ENCODE assay signal across 1 cellular context in genomic region chr19:47428177-47428894, GRCh38.
A peak's percentile ranks its signal among the peaks of the same experiment; 100 is the strongest.
TF ChIP-seq lines count a peak whose summit lies in the region.

No MANE protein-coding gene starts in this region.

TF ChIP-seq in SK-N-SH, 30 proteins besides CTCF, POLR2A, EP300 and RAD21 (continued from another document):
- TF ChIP-seq, protein P1, sequence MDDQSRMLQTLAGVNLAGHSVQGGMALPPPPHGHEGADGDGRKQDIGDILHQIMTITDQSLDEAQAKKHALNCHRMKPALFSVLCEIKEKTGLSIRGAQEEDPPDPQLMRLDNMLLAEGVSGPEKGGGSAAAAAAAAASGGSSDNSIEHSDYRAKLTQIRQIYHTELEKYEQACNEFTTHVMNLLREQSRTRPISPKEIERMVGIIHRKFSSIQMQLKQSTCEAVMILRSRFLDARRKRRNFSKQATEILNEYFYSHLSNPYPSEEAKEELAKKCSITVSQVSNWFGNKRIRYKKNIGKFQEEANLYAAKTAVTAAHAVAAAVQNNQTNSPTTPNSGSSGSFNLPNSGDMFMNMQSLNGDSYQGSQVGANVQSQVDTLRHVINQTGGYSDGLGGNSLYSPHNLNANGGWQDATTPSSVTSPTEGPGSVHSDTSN (IDR thresholded peaks at IDR 0.05): peak; percentile 82
- TF ChIP-seq SMC3 (IDR thresholded peaks at IDR 0.05; ENCODE audit: low read depth, low read length): no peak
- peak; percentile 9; the same call in 1 of the 2 replicates for TF ChIP-seq NRF1 (IDR thresholded peaks at IDR 0.05; ENCODE audit: low read depth, low read length)
